ENCODE assay signal across 1 cellular context in the genomic region with DNA sequence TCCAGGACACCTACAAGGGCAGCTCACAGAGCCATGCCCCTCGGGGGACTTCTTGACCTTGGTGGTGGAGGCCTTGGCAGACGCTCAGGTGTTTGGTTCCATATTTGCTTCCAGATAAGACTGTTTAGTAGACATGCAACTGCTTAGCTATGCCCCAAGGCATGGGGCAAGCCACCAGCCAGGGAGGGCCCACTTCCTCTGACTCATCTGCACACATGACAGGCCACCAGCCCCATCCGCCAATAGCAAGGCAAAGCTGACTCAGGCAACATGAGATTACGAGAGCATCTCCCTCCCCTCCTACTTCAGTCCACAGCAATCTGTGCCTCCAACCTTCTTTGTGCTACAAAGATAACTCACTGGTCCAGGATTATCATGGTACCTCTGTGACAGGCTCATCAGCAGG.
TF ChIP-seq lines count a peak whose summit lies in the region.

No MANE protein-coding gene starts in this region.

TF ChIP-seq in K562, 482 proteins besides CTCF, POLR2A, EP300 and RAD21 (continued from another document):
- TF ChIP-seq, protein P1, sequence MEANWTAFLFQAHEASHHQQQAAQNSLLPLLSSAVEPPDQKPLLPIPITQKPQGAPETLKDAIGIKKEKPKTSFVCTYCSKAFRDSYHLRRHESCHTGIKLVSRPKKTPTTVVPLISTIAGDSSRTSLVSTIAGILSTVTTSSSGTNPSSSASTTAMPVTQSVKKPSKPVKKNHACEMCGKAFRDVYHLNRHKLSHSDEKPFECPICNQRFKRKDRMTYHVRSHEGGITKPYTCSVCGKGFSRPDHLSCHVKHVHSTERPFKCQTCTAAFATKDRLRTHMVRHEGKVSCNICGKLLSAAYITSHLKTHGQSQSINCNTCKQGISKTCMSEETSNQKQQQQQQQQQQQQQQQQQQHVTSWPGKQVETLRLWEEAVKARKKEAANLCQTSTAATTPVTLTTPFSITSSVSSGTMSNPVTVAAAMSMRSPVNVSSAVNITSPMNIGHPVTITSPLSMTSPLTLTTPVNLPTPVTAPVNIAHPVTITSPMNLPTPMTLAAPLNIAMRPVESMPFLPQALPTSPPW (CRISPR knock-in tag; IDR thresholded peaks at IDR 0.05), result peak; percentile 75
- TF ChIP-seq GATA2 (CRISPR knock-in tag; IDR thresholded peaks at IDR 0.05) (peak; percentile 41; the same call in 1 of the 2 replicates), GABPA (tag; conservative IDR thresholded peaks at IDR 0.05; ENCODE audit: low read depth) (peak; percentile 59), MAFK (IDR thresholded peaks at IDR 0.05; ENCODE audit: low read length) (peak; percentile 82), RCOR1 (IDR thresholded peaks at IDR 0.05; ENCODE audit: borderline replicate concordance in 1 of 2, low read depth in 2 of 2, low read length in 2 of 2) (peak; percentile 78 to 100; a peak in 3 of 4 replicates), SMAD3 (CRISPR knock-in tag; conservative IDR thresholded peaks at IDR 0.05) (no peak), PRMT5 (CRISPR knock-in tag; IDR thresholded peaks at IDR 0.05) (no peak), ZBTB8A (IDR thresholded peaks at IDR 0.05; ENCODE audit: partially characterized antibody) (no peak), IRF2 (CRISPR knock-in tag; IDR thresholded peaks at IDR 0.05) (no peak), SMAD2 (IDR thresholded peaks at IDR 0.05; ENCODE audit: low read depth, low read length) (no peak), ZKSCAN8 (CRISPR knock-in tag; IDR thresholded peaks at IDR 0.05) (peak; percentile 61; the same call in 1 of the 2 replicates), ERF (CRISPR knock-in tag; IDR thresholded peaks at IDR 0.05) (no peak), ZEB2 (IDR thresholded peaks at IDR 0.05) (peak; percentile 69; the same call in 1 of the 2 replicates), KDM1A (IDR thresholded peaks at IDR 0.05) (peak; percentile 91 to 92), NCOA6 (IDR thresholded peaks at IDR 0.05) (no peak), MTA2 (IDR thresholded peaks at IDR 0.05; ENCODE audit: low read depth) (peak; percentile 38; the same call in 1 of the 2 replicates), ZNF644 (tag; IDR thresholded peaks at IDR 0.05; ENCODE audit: low read depth) (no peak), ADNP (tag; IDR thresholded peaks at IDR 0.05) (no peak), NCOR1 (IDR thresholded peaks at IDR 0.05) (peak; percentile 80), ZKSCAN3 (CRISPR knock-in tag; IDR thresholded peaks at IDR 0.05) (no peak), TRIM24 (IDR thresholded peaks at IDR 0.05) (peak in 1 of 2 experiments; percentile 53; a peak in 1 of 4 replicates), C11orf30 (IDR thresholded peaks at IDR 0.05; ENCODE audit: low read depth) (peak; percentile 70), RAD51 (IDR thresholded peaks at IDR 0.05; ENCODE audit: borderline replicate concordance, low read depth) (peak; percentile 68), MAFF (IDR thresholded peaks at IDR 0.05; ENCODE audit: low read length) (peak; percentile 39; the same call in 1 of the 2 replicates), ARID1B (IDR thresholded peaks at IDR 0.05) (peak; percentile 86), E2F3 (CRISPR knock-in tag; IDR thresholded peaks at IDR 0.05) (no peak)
- TF ChIP-seq, protein P2, sequence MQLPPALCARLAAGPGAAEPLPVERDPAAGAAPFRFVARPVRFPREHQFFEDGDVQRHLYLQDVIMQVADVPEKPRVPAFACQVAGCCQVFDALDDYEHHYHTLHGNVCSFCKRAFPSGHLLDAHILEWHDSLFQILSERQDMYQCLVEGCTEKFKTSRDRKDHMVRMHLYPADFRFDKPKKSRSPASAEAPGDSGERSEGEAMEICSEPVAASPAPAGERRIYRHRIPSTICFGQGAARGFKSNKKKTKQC (CRISPR knock-in tag; IDR thresholded peaks at IDR 0.05), result peak; percentile 72; the same call in 1 of the 2 replicates
- TF ChIP-seq, protein P3, sequence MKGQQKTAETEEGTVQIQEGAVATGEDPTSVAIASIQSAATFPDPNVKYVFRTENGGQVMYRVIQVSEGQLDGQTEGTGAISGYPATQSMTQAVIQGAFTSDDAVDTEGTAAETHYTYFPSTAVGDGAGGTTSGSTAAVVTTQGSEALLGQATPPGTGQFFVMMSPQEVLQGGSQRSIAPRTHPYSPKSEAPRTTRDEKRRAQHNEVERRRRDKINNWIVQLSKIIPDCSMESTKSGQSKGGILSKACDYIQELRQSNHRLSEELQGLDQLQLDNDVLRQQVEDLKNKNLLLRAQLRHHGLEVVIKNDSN (CRISPR knock-in tag; IDR thresholded peaks at IDR 0.05), result peak; percentile 85
- TF ChIP-seq, protein P4, sequence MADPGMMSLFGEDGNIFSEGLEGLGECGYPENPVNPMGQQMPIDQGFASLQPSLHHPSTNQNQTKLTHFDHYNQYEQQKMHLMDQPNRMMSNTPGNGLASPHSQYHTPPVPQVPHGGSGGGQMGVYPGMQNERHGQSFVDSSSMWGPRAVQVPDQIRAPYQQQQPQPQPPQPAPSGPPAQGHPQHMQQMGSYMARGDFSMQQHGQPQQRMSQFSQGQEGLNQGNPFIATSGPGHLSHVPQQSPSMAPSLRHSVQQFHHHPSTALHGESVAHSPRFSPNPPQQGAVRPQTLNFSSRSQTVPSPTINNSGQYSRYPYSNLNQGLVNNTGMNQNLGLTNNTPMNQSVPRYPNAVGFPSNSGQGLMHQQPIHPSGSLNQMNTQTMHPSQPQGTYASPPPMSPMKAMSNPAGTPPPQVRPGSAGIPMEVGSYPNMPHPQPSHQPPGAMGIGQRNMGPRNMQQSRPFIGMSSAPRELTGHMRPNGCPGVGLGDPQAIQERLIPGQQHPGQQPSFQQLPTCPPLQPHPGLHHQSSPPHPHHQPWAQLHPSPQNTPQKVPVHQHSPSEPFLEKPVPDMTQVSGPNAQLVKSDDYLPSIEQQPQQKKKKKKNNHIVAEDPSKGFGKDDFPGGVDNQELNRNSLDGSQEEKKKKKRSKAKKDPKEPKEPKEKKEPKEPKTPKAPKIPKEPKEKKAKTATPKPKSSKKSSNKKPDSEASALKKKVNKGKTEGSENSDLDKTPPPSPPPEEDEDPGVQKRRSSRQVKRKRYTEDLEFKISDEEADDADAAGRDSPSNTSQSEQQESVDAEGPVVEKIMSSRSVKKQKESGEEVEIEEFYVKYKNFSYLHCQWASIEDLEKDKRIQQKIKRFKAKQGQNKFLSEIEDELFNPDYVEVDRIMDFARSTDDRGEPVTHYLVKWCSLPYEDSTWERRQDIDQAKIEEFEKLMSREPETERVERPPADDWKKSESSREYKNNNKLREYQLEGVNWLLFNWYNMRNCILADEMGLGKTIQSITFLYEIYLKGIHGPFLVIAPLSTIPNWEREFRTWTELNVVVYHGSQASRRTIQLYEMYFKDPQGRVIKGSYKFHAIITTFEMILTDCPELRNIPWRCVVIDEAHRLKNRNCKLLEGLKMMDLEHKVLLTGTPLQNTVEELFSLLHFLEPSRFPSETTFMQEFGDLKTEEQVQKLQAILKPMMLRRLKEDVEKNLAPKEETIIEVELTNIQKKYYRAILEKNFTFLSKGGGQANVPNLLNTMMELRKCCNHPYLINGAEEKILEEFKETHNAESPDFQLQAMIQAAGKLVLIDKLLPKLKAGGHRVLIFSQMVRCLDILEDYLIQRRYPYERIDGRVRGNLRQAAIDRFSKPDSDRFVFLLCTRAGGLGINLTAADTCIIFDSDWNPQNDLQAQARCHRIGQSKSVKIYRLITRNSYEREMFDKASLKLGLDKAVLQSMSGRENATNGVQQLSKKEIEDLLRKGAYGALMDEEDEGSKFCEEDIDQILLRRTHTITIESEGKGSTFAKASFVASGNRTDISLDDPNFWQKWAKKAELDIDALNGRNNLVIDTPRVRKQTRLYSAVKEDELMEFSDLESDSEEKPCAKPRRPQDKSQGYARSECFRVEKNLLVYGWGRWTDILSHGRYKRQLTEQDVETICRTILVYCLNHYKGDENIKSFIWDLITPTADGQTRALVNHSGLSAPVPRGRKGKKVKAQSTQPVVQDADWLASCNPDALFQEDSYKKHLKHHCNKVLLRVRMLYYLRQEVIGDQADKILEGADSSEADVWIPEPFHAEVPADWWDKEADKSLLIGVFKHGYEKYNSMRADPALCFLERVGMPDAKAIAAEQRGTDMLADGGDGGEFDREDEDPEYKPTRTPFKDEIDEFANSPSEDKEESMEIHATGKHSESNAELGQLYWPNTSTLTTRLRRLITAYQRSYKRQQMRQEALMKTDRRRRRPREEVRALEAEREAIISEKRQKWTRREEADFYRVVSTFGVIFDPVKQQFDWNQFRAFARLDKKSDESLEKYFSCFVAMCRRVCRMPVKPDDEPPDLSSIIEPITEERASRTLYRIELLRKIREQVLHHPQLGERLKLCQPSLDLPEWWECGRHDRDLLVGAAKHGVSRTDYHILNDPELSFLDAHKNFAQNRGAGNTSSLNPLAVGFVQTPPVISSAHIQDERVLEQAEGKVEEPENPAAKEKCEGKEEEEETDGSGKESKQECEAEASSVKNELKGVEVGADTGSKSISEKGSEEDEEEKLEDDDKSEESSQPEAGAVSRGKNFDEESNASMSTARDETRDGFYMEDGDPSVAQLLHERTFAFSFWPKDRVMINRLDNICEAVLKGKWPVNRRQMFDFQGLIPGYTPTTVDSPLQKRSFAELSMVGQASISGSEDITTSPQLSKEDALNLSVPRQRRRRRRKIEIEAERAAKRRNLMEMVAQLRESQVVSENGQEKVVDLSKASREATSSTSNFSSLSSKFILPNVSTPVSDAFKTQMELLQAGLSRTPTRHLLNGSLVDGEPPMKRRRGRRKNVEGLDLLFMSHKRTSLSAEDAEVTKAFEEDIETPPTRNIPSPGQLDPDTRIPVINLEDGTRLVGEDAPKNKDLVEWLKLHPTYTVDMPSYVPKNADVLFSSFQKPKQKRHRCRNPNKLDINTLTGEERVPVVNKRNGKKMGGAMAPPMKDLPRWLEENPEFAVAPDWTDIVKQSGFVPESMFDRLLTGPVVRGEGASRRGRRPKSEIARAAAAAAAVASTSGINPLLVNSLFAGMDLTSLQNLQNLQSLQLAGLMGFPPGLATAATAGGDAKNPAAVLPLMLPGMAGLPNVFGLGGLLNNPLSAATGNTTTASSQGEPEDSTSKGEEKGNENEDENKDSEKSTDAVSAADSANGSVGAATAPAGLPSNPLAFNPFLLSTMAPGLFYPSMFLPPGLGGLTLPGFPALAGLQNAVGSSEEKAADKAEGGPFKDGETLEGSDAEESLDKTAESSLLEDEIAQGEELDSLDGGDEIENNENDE (IDR thresholded peaks at IDR 0.05; ENCODE audit: low read depth, low read length), result no peak
- TF ChIP-seq, protein P5, sequence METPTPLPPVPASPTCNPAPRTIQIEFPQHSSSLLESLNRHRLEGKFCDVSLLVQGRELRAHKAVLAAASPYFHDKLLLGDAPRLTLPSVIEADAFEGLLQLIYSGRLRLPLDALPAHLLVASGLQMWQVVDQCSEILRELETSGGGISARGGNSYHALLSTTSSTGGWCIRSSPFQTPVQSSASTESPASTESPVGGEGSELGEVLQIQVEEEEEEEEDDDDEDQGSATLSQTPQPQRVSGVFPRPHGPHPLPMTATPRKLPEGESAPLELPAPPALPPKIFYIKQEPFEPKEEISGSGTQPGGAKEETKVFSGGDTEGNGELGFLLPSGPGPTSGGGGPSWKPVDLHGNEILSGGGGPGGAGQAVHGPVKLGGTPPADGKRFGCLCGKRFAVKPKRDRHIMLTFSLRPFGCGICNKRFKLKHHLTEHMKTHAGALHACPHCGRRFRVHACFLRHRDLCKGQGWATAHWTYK (CRISPR knock-in tag; IDR thresholded peaks at IDR 0.05), result 0 out of 2 replicates have a peak, but pooled peaks have one; percentile 61
- TF ChIP-seq, protein P6, sequence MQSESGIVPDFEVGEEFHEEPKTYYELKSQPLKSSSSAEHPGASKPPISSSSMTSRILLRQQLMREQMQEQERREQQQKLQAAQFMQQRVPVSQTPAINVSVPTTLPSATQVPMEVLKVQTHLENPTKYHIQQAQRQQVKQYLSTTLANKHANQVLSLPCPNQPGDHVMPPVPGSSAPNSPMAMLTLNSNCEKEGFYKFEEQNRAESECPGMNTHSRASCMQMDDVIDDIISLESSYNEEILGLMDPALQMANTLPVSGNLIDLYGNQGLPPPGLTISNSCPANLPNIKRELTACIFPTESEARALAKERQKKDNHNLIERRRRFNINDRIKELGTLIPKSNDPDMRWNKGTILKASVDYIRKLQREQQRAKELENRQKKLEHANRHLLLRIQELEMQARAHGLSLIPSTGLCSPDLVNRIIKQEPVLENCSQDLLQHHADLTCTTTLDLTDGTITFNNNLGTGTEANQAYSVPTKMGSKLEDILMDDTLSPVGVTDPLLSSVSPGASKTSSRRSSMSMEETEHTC (IDR thresholded peaks at IDR 0.05), result peak; percentile 72
- TF ChIP-seq, protein P7, sequence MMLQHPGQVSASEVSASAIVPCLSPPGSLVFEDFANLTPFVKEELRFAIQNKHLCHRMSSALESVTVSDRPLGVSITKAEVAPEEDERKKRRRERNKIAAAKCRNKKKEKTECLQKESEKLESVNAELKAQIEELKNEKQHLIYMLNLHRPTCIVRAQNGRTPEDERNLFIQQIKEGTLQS (IDR thresholded peaks at IDR 0.05), result peak; percentile 90
- TF ChIP-seq, protein P7 (CRISPR knock-in tag; conservative IDR thresholded peaks at IDR 0.05), result no peak
